Comparison of ENCODE assay signal across 1 cellular context in the genomic region with DNA sequence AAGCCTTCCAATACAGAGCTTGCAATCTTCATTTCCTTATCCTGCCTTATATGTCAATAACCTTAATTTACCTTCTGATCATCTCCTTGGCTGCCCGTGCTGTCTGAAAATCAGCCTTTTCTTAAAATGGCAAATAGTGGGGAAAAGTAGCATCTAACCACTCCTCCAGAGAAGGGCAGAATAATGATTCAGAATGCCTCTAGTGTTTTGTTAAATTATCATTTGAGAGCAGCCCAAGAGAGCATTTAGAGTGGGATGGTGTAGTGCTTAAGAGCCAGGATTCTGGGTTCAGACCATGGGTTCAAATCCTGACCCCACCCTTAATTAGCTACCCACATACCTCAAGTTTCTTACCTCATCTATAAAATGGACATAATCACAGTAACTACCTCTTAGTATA.
TF ChIP-seq lines count a peak whose summit lies in the region.

No MANE protein-coding gene starts in this region.

TF ChIP-seq in WTC11, 78 proteins besides CTCF, POLR2A, EP300 and RAD21 (continued from another document):
- TF ChIP-seq ATF6 (CRISPR knock-in tag; IDR thresholded peaks at IDR 0.05) (no peak), ZNF281 (CRISPR knock-in tag; IDR thresholded peaks at IDR 0.05) (no peak), PREB (CRISPR knock-in tag; IDR thresholded peaks at IDR 0.05; ENCODE audit: borderline replicate concordance) (no peak), MLX (CRISPR knock-in tag; IDR thresholded peaks at IDR 0.05) (no peak), MYBL2 (CRISPR knock-in tag; IDR thresholded peaks at IDR 0.05) (no peak), ZBTB21 (CRISPR knock-in tag; IDR thresholded peaks at IDR 0.05; ENCODE audit: borderline replicate concordance) (no peak), NR2C2 (CRISPR knock-in tag; IDR thresholded peaks at IDR 0.05) (no peak), RELA (CRISPR knock-in tag; IDR thresholded peaks at IDR 0.05; ENCODE audit: borderline replicate concordance) (no peak)
- TF ChIP-seq, protein P1, sequence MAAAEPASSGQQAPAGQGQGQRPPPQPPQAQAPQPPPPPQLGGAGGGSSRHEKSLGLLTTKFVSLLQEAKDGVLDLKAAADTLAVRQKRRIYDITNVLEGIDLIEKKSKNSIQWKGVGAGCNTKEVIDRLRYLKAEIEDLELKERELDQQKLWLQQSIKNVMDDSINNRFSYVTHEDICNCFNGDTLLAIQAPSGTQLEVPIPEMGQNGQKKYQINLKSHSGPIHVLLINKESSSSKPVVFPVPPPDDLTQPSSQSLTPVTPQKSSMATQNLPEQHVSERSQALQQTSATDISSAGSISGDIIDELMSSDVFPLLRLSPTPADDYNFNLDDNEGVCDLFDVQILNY (CRISPR knock-in tag; IDR thresholded peaks at IDR 0.05): no peak
